In genomic region chr9:37650299-37650872, GRCh38 we compare ENCODE assay signal across 8 cellular contexts. TPM values are rescaled to one million over a fixed set of nuclear protein-coding genes. Genes with fewer than 3 reads are reported as not detected.
DNase-seq lines count a peak whose midpoint lies in the region; ATAC-seq, FAIRE-seq and TF ChIP-seq lines count a peak whose summit lies in the region.

No MANE protein-coding gene starts in this region.

- WGBS in suprapubic skin, result 41% methylated on average over 17 of the region's 45 CpGs

- H3K27me3 ChIP-seq in suprapubic skin, result peaks cover 35% of the 10 kb centered on the region

- TF ChIP-seq POLR2A in suprapubic skin (IDR thresholded peaks at IDR 0.05), result no peak

- TF ChIP-seq CTCF in suprapubic skin (IDR thresholded peaks at IDR 0.05), result no peak

- peaks cover 2% of the 10 kb centered on the region for H3K4me1 Mint-ChIP-seq in T-helper 2 cell treated with Interferon-gamma antibody and Interleukin-4, amounts not matched to agents 5 μg/mL and 100 μg/mL, for 36 hours (ENCODE audit: low read depth)
- H3K4me1 Mint-ChIP-seq in activated CD8-positive, alpha-beta T cell treated with anti-CD3 and anti-CD28 coated beads, Interleukin-2, amount 10 ng/mL, durations not matched to agents 7 days and 5 days (ENCODE audit: low read depth), result peaks cover 6% of the 10 kb centered on the region

- CTCF ChIA-PET in activated CD8-positive, alpha-beta T cell treated with anti-CD3 and anti-CD28 coated beads, Interleukin-2, amount 10 ng/mL, durations not matched to agents 7 days and 5 days (lab: Charles Lee), result no interaction called here

- H3K9me3 Mint-ChIP-seq in T-helper 2 cell treated with Interferon-gamma antibody and Interleukin-4, amounts not matched to agents 5 μg/mL and 100 μg/mL, for 36 hours, result no peaks in the 10 kb centered on the region
- no peaks in the 10 kb centered on the region for H3K9me3 Mint-ChIP-seq in activated CD8-positive, alpha-beta T cell treated with anti-CD3 and anti-CD28 coated beads, Interleukin-2, amount 10 ng/mL, durations not matched to agents 7 days and 5 days (ENCODE audit: insufficient read depth)

- no peak for ATAC-seq in activated CD8-positive, alpha-beta T cell treated with anti-CD3 and anti-CD28 coated beads, Interleukin-2, amount 10 ng/mL, durations not matched to agents 7 days and 5 days

- no peaks in the 10 kb centered on the region for H3K9me3 ChIP-seq in suprapubic skin

- H3K36me3 ChIP-seq in suprapubic skin, result no peaks in the 10 kb centered on the region

- H3K27me3 Mint-ChIP-seq in T-helper 2 cell treated with Interferon-gamma antibody and Interleukin-4, amounts not matched to agents 5 μg/mL and 100 μg/mL, for 36 hours (ENCODE audit: low read depth), result peaks cover 75% of the 10 kb centered on the region
- peaks cover 59% of the 10 kb centered on the region for H3K27me3 Mint-ChIP-seq in activated CD8-positive, alpha-beta T cell treated with anti-CD3 and anti-CD28 coated beads, Interleukin-2, amount 10 ng/mL, durations not matched to agents 7 days and 5 days (ENCODE audit: low read depth)

- peak overlapping the region; percentile 72 for H3K4me3 Mint-ChIP-seq in T-helper 2 cell treated with Interferon-gamma antibody and Interleukin-4, amounts not matched to agents 5 μg/mL and 100 μg/mL, for 36 hours
- H3K4me3 Mint-ChIP-seq in activated CD8-positive, alpha-beta T cell treated with anti-CD3 and anti-CD28 coated beads, Interleukin-2, amount 10 ng/mL, durations not matched to agents 7 days and 5 days, result peak overlapping the region; percentile 61

- POLR2A ChIA-PET in activated CD8-positive, alpha-beta T cell treated with anti-CD3 and anti-CD28 coated beads, Interleukin-2, amount 10 ng/mL, durations not matched to agents 7 days and 5 days (lab: Charles Lee), result no interaction called here

- H3K36me3 Mint-ChIP-seq in T-helper 2 cell treated with Interferon-gamma antibody and Interleukin-4, amounts not matched to agents 5 μg/mL and 100 μg/mL, for 36 hours (ENCODE audit: low read depth), result no peaks in the 10 kb centered on the region
- H3K36me3 Mint-ChIP-seq in activated CD8-positive, alpha-beta T cell treated with anti-CD3 and anti-CD28 coated beads, Interleukin-2, amount 10 ng/mL, durations not matched to agents 7 days and 5 days (ENCODE audit: low read depth), result no peaks in the 10 kb centered on the region

- FAIRE-seq in frontal cortex (lab: Jason Lieb, UNC), result no peak

- no peak for TF ChIP-seq EP300 in suprapubic skin (IDR thresholded peaks at IDR 0.05)

- H3K27ac Mint-ChIP-seq in T-helper 2 cell treated with Interferon-gamma antibody and Interleukin-4, amounts not matched to agents 5 μg/mL and 100 μg/mL, for 36 hours, result no peak overlapping the region
- H3K27ac Mint-ChIP-seq in activated CD8-positive, alpha-beta T cell treated with anti-CD3 and anti-CD28 coated beads, Interleukin-2, amount 10 ng/mL, durations not matched to agents 7 days and 5 days, result no peak overlapping the region

- no peak overlapping the region for H3K27ac ChIP-seq in suprapubic skin

- H3K4me1 ChIP-seq in suprapubic skin, result peaks cover 13% of the 10 kb centered on the region

- no peak for DNase-seq in T-helper 2 cell treated with Interferon-gamma antibody and Interleukin-4, amounts not matched to agents 5 μg/mL and 100 μg/mL, for 36 hours (ENCODE audit: low spot score)
- DNase-seq in T-helper 2 cell, result no peak
- no peak for DNase-seq in activated CD8-positive, alpha-beta T cell treated with anti-CD3 and anti-CD28 coated beads, Interleukin-2, amount 10 ng/mL, durations not matched to agents 7 days and 5 days
- peak; percentile 4 for DNase-seq in left kidney (ENCODE audit: low read depth, low spot score)
- no peak for DNase-seq in suprapubic skin (ENCODE audit: low spot score in 2 of 2)
- DNase-seq in frontal cortex (ENCODE audit: low spot score in 2 of 2), result no peak
- no peak for DNase-seq in hippocampal formation (lab: John Stamatoyannopoulos, UW)
- DNase-seq in activated CD4-positive, CD25-positive, alpha-beta regulatory T cell (lab: John Stamatoyannopoulos, UW), result no peak

- peak overlapping the region; percentile 54 for H3K4me3 ChIP-seq in suprapubic skin

RNA-seq across cellular contexts. Expression of gene FRMPD1, which starts 0.4 kb away (rescaled TPM):
- not detected for total RNA-seq in activated CD8-positive, alpha-beta T cell treated with anti-CD3 and anti-CD28 coated beads, Interleukin-2, amount 10 ng/mL, durations not matched to agents 7 days and 5 days
- total RNA-seq in suprapubic skin, result 10 to 100 TPM in 3 of 4 donors, 1 to 10 TPM in 1; 7.9 to 15.4 (median 11.2) TPM
- total RNA-seq in frontal cortex, result 0.41 TPM

RNA-seq across cellular contexts. Expression of gene TOMM5, which starts 58.0 kb away (rescaled TPM):
- 100 to 1,000 TPM; 110 to 112 TPM for total RNA-seq in activated CD8-positive, alpha-beta T cell treated with anti-CD3 and anti-CD28 coated beads, Interleukin-2, amount 10 ng/mL, durations not matched to agents 7 days and 5 days
- 10 to 100 TPM; 44.3 to 82.1 (median 76.0) TPM for total RNA-seq in suprapubic skin
- total RNA-seq in frontal cortex, result 75.0 TPM
